ENCODE assay signal across 1 cellular context in genomic region chr12:1591543-1591942, GRCh38.
TF ChIP-seq lines count a peak whose summit lies in the region.

No MANE protein-coding gene starts in this region.

TF ChIP-seq in K562, 482 proteins besides CTCF, POLR2A, EP300 and RAD21:
- TF ChIP-seq, protein P1, sequence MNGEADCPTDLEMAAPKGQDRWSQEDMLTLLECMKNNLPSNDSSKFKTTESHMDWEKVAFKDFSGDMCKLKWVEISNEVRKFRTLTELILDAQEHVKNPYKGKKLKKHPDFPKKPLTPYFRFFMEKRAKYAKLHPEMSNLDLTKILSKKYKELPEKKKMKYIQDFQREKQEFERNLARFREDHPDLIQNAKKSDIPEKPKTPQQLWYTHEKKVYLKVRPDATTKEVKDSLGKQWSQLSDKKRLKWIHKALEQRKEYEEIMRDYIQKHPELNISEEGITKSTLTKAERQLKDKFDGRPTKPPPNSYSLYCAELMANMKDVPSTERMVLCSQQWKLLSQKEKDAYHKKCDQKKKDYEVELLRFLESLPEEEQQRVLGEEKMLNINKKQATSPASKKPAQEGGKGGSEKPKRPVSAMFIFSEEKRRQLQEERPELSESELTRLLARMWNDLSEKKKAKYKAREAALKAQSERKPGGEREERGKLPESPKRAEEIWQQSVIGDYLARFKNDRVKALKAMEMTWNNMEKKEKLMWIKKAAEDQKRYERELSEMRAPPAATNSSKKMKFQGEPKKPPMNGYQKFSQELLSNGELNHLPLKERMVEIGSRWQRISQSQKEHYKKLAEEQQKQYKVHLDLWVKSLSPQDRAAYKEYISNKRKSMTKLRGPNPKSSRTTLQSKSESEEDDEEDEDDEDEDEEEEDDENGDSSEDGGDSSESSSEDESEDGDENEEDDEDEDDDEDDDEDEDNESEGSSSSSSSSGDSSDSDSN (IDR thresholded peaks at IDR 0.05; ENCODE audit: borderline replicate concordance in 1 of 2, low read depth in 2 of 2, low read length in 2 of 2), result no peak
- peak; percentile 9; the same call in 1 of the 2 replicates for TF ChIP-seq TEAD4 (IDR thresholded peaks at IDR 0.05; ENCODE audit: low read length)
- no peak for TF ChIP-seq TEAD4 (CRISPR knock-in tag; IDR thresholded peaks at IDR 0.05; ENCODE audit: borderline replicate concordance)
